11 cellular contexts compared by ENCODE assay signal in genomic region chr13:28568286-28568685, GRCh38.
DNase-seq lines count a peak whose midpoint lies in the region; ATAC-seq and TF ChIP-seq lines count a peak whose summit lies in the region.
"Had no signal": no experiment of that assay in that cellular context is flagged by ENCODE, and none has a peak within 500 bp of the region (broad histone marks: within the 10 kb centered on the region; RNA-seq: fewer than 3 reads in every experiment).

No MANE protein-coding gene starts in this region.

- H3K79me2 ChIP-seq in hepatocyte: no peaks in the 10 kb centered on the region

- no peak overlapping the region for H3K4me3 ChIP-seq in hepatocyte
- H3K4me3 ChIP-seq: ascending aorta, SK-N-MC had no signal

- no peaks in the 10 kb centered on the region for H3K27me3 ChIP-seq in hepatocyte
- H3K27me3 ChIP-seq: ascending aorta had no signal

- DNase-seq in AG08396 (ENCODE audit: low spot score) (peak; percentile 26), RPMI8226 (peak; percentile 38), hepatocyte (ENCODE audit: low spot score) (peak; percentile 37), HK-2 (ENCODE audit: unreplicated experiment) (no peak), ecto neural progenitor cell (ENCODE audit: low spot score) (no peak)
- no peak for DNase-seq in stimulated activated CD8-positive, alpha-beta memory T cell treated with anti-CD3 and anti-CD28 coated beads, Interleukin-4, amount 100 ng/mL, for 48 hours
- DNase-seq: COR-L47 had no signal

- no peak for TF ChIP-seq CTCF in hepatocyte (IDR thresholded peaks at IDR 0.05; ENCODE audit: poor library complexity)

- no peak overlapping the region for H3K4me2 ChIP-seq in hepatocyte

- no peaks in the 10 kb centered on the region for H3K36me3 ChIP-seq in hepatocyte (replicated peaks; ENCODE audit: insufficient read depth, low read depth)
- H3K36me3 ChIP-seq: ascending aorta had no signal

- H4K20me1 ChIP-seq in hepatocyte (ENCODE audit: insufficient read depth, poor library complexity, severe bottlenecking): no peaks in the 10 kb centered on the region

- H3K27ac ChIP-seq in hepatocyte: no peak overlapping the region
- H3K27ac ChIP-seq: ascending aorta, SK-N-MC had no signal

- H2AFZ ChIP-seq in hepatocyte: no peak overlapping the region

- H3K9me2 ChIP-seq in hepatocyte (replicated peaks; ENCODE audit: insufficient read depth): no peaks in the 10 kb centered on the region

- ATAC-seq in GM21723 (IDR thresholded peaks at IDR 0.05; ENCODE audit: unreplicated experiment) (peak; percentile 56), HG03139 (IDR thresholded peaks at IDR 0.05; ENCODE audit: unreplicated experiment) (no peak)

- no peaks in the 10 kb centered on the region for H3K9me3 ChIP-seq in hepatocyte (ENCODE audit: low read depth)
- H3K9me3 ChIP-seq: ascending aorta had no signal

- WGBS in hepatocyte (ENCODE audit: low lambda C conversion rate, missing lambda C conversion rate): 90% methylated on average over 3 of the region's 3 CpGs

- no peaks in the 10 kb centered on the region for H3K4me1 ChIP-seq in hepatocyte (ENCODE audit: insufficient read depth)
- H3K4me1 ChIP-seq: ascending aorta had no signal

Comparison
In these comparisons a context has a peak if more than half of its experiments do, and no peak if none do; other contexts are left out.
1. DNase-seq: peak in AG08396 (single experiment), RPMI8226 (single experiment) and hepatocyte (single experiment); none in HK-2 (single experiment), ecto neural progenitor cell (single experiment) and stimulated activated CD8-positive, alpha-beta memory T cell treated with anti-CD3 and anti-CD28 coated beads, Interleukin-4, amount 100 ng/mL, for 48 hours (single experiment).